ENCODE assay signal across 1 cellular context in genomic region chr7:22588396-22588795, GRCh38.
TF ChIP-seq lines count a peak whose summit lies in the region.

No MANE protein-coding gene starts in this region.

TF ChIP-seq in endothelial cell of umbilical vein, 7 proteins besides CTCF, POLR2A, EP300 and RAD21 (continued from another document):
- TF ChIP-seq FOS (IDR thresholded peaks at IDR 0.05; ENCODE audit: borderline replicate concordance, insufficient read depth, low read length) (no peak), EZH2 (IDR thresholded peaks at IDR 0.05; ENCODE audit: borderline replicate concordance, low read depth, low read length, severe bottlenecking) (no peak)
